7 cellular contexts compared by ENCODE assay signal in genomic region chr20:35093245-35093884, GRCh38. TPM values are rescaled to one million over a fixed set of nuclear protein-coding genes. Genes with fewer than 3 reads are reported as not detected.
DNase-seq lines count a peak whose midpoint lies in the region; ATAC-seq and TF ChIP-seq lines count a peak whose summit lies in the region.

No MANE protein-coding gene starts in this region.

- peak overlapping the region; percentile 97 for H3K4me3 Mint-ChIP-seq in natural killer cell treated with Interleukin-12 subunit alpha and Interleukin-12 subunit beta and Interleukin-15 and Interleukin-18, amount 100 ng/mL, for 72 hours

- peaks cover 33 to 37% of the 10 kb centered on the region in 2 donors for H3K4me1 Mint-ChIP-seq in natural killer cell treated with Interleukin-12 subunit alpha and Interleukin-12 subunit beta and Interleukin-15 and Interleukin-18, amount 100 ng/mL, for 72 hours (ENCODE audit: low read depth in 2 of 2)

- H3K4me3 ChIP-seq in coronary artery = peak overlapping the region; percentile 92

- POLR2A ChIA-PET in HEK293T (lab: Yijun Ruan, JAX) = interaction anchor here (0.7 kb wide), 1 partner anchor 116 kb away, joined by 3 read pairs; no protein-coding TSS in a partner anchor

- CTCF ChIA-PET in HEK293T (lab: Yijun Ruan, JAX) = interaction anchor here (0.6 kb wide), 1 partner anchor 225 kb away, joined by 3 read pairs; no protein-coding TSS in a partner anchor

- DNase-seq in HEK293T (ENCODE audit: extremely low spot score) (no peak), SIG-M5 treated with dmso at 0.1 percent for 504 hours (lab: John Stamatoyannopoulos, UW; ENCODE audit: unreplicated experiment) (peak; percentile 90), coronary artery (ENCODE audit: low spot score) (no peak), SHP77 (lab: John Stamatoyannopoulos, UW) (no peak), T-helper 9 cell (no peak)
- no peak for DNase-seq in natural killer cell treated with Interleukin-12 subunit alpha and Interleukin-12 subunit beta and Interleukin-15 and Interleukin-18, amount 100 ng/mL, for 72 hours (ENCODE audit: low spot score)

- TF ChIP-seq CTCF in coronary artery (IDR thresholded peaks at IDR 0.05) = no peak

- H3K36me3 Mint-ChIP-seq in natural killer cell treated with Interleukin-12 subunit alpha and Interleukin-12 subunit beta and Interleukin-15 and Interleukin-18, amount 100 ng/mL, for 72 hours = peaks cover 10% of the 10 kb centered on the region

- no peaks in the 10 kb centered on the region for H3K27me3 Mint-ChIP-seq in natural killer cell treated with Interleukin-12 subunit alpha and Interleukin-12 subunit beta and Interleukin-15 and Interleukin-18, amount 100 ng/mL, for 72 hours

- no peaks in the 10 kb centered on the region for H3K9me3 Mint-ChIP-seq in natural killer cell treated with Interleukin-12 subunit alpha and Interleukin-12 subunit beta and Interleukin-15 and Interleukin-18, amount 100 ng/mL, for 72 hours

- H3K27ac ChIP-seq in coronary artery = peak overlapping the region; percentile 88 to 98

- H3K27ac Mint-ChIP-seq in natural killer cell treated with Interleukin-12 subunit alpha and Interleukin-12 subunit beta and Interleukin-15 and Interleukin-18, amount 100 ng/mL, for 72 hours = peak overlapping the region; percentile 88 to 99

- ATAC-seq in natural killer cell treated with Interleukin-12 subunit alpha and Interleukin-12 subunit beta and Interleukin-15 and Interleukin-18, amount 100 ng/mL, for 72 hours = peak; percentile 53 to 64
- no peak for ATAC-seq in GM18517 (IDR thresholded peaks at IDR 0.05; ENCODE audit: unreplicated experiment)

TF ChIP-seq in HEK293T, 16 proteins besides CTCF, POLR2A, EP300 and RAD21:
- TF ChIP-seq CTBP1 (IDR thresholded peaks at IDR 0.05; ENCODE audit: borderline replicate concordance) (peak; percentile 29; the same call in 1 of the 2 replicates), ZNF384 (IDR thresholded peaks at IDR 0.05) (no peak)

RNA-seq across cellular contexts. Expression of gene TRPC4AP, which starts 0.8 kb away (rescaled TPM):
- 10 to 100 TPM; 62.8 to 86.4 TPM for total RNA-seq in natural killer cell treated with Interleukin-12 subunit alpha and Interleukin-12 subunit beta and Interleukin-15 and Interleukin-18, amount 100 ng/mL, for 72 hours

RNA-seq across cellular contexts. Expression of gene EDEM2, which starts 53.8 kb away (rescaled TPM):
- total RNA-seq in natural killer cell treated with Interleukin-12 subunit alpha and Interleukin-12 subunit beta and Interleukin-15 and Interleukin-18, amount 100 ng/mL, for 72 hours = 10 to 100 TPM; 27.8 to 29.2 TPM
